1 cellular context compared by ENCODE assay signal in genomic region chr7:106646256-106646655, GRCh38.
TF ChIP-seq lines count a peak whose summit lies in the region.

No MANE protein-coding gene starts in this region.

TF ChIP-seq in K562, 482 proteins besides CTCF, POLR2A, EP300 and RAD21 (continued from another document):
- TF ChIP-seq, protein P1, sequence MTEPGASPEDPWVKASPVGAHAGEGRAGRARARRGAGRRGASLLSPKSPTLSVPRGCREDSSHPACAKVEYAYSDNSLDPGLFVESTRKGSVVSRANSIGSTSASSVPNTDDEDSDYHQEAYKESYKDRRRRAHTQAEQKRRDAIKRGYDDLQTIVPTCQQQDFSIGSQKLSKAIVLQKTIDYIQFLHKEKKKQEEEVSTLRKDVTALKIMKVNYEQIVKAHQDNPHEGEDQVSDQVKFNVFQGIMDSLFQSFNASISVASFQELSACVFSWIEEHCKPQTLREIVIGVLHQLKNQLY (CRISPR knock-in tag; conservative IDR thresholded peaks at IDR 0.05): no peak
- no peak for TF ChIP-seq RBBP5 (IDR thresholded peaks at IDR 0.05; ENCODE audit: borderline replicate concordance, insufficient read depth, low read length, poor library complexity, severe bottlenecking)
- TF ChIP-seq NFIX (CRISPR knock-in tag; IDR thresholded peaks at IDR 0.05; ENCODE audit: low read depth): no peak
- no peak for TF ChIP-seq ZNF121 (CRISPR knock-in tag; conservative IDR thresholded peaks at IDR 0.05)
- no peak for TF ChIP-seq ESRRB (CRISPR knock-in tag; IDR thresholded peaks at IDR 0.05; ENCODE audit: borderline replicate concordance)
- TF ChIP-seq GTF2F1 (IDR thresholded peaks at IDR 0.05; ENCODE audit: low read depth, low read length): no peak
- TF ChIP-seq RBM25 (IDR thresholded peaks at IDR 0.05; ENCODE audit: low read depth, low read length, severe bottlenecking): peak; percentile 30
- no peak for TF ChIP-seq KDM2B (CRISPR knock-in tag; IDR thresholded peaks at IDR 0.05)
